28 cellular contexts compared by ENCODE assay signal in the genomic region with DNA sequence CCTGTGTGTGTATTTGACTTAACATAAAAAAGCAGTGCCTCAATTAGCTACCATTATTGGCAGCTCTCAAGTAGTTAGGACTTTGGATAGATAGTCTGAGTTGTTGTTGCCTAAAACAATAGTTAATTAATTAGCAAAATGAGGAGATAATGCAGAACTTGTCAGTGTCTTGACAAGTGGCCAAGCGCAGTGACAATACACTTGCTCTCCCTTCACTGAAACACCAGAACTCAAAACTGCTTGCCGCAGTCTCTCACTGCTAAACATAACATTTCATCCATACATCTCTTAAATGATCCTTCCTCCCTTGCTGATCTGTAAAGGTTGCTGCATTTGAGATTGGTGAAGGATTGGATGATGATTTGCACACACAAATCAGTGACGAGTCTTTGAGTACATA.
A peak's percentile ranks its signal among the peaks of the same experiment; 100 is the strongest.
DNase-seq lines count a peak whose midpoint lies in the region; ATAC-seq, FAIRE-seq and TF ChIP-seq lines count a peak whose summit lies in the region.
"Had no signal": no experiment of that assay in that cellular context is flagged by ENCODE, and none has a peak within 500 bp of the region (broad histone marks: within the 10 kb centered on the region; RNA-seq: fewer than 3 reads in every experiment).

No MANE protein-coding gene starts in this region.

- peak overlapping the region; percentile 16; the same call in 1 of the 2 replicates for H3K27ac ChIP-seq in PC-9
- H3K27ac ChIP-seq in cingulate gyrus (ENCODE audit: low read depth, low read length), result peak overlapping the region; percentile 65
- H3K27ac ChIP-seq in temporal lobe (ENCODE audit: low read depth, low read length), result peak overlapping the region; percentile 14
- H3K27ac ChIP-seq: A549, GM23248 had no signal

- peaks cover 67% of the 10 kb centered on the region for H3K4me1 ChIP-seq in PC-9 (replicated peaks; ENCODE audit: insufficient read depth)

- TF ChIP-seq CTCF in PC-9 (conservative IDR thresholded peaks at IDR 0.05) (no peak), mesothelial cell of epicardium (IDR thresholded peaks at IDR 0.05; ENCODE audit: unreplicated experiment) (no peak)

- no peaks in the 10 kb centered on the region for H3K9me3 Mint-ChIP-seq in mesothelial cell of epicardium
- no peaks in the 10 kb centered on the region for H3K9me3 Mint-ChIP-seq in activated T-cell treated with anti-CD3 and anti-CD28 coated beads, Interleukin-2, amount 50 U/mL, for 72 hours
- H3K9me3 Mint-ChIP-seq: HFFc6 had no signal

- H3K36me3 ChIP-seq in PC-9 (ENCODE audit: low read depth), result peaks cover 36% of the 10 kb centered on the region

- H3K4me2 ChIP-seq in PC-9, result no peak overlapping the region
- H3K4me2 ChIP-seq: A549 had no signal

- H4K20me1 ChIP-seq in PC-9 (ENCODE audit: insufficient read depth), result peaks cover 6% of the 10 kb centered on the region; the same call in 1 of the 2 replicates

- H3K36me3 Mint-ChIP-seq in mesothelial cell of epicardium, result peaks cover 17% of the 10 kb centered on the region
- peaks cover 14 to 15% of the 10 kb centered on the region in 2 donors for H3K36me3 Mint-ChIP-seq in activated T-cell treated with anti-CD3 and anti-CD28 coated beads, Interleukin-2, amount 50 U/mL, for 72 hours (ENCODE audit: insufficient read depth in 2 of 2)

- no TSS peak for BruUV-seq in PC-9 (replicated peaks; lab: Mats Ljungman, UMichigan)

- CTCF ChIA-PET in PC-9 (lab: Charles Lee), result no interaction called here

- no peak overlapping the region for H3K4me3 ChIP-seq in PC-9
- H3K4me3 ChIP-seq: A549, GM23248 had no signal

- H3K27me3 ChIP-seq in PC-9 (ENCODE audit: insufficient read depth, low read depth), result no peaks in the 10 kb centered on the region

- H3K4me1 Mint-ChIP-seq in mesothelial cell of epicardium, result peaks cover 65% of the 10 kb centered on the region
- H3K4me1 Mint-ChIP-seq in activated T-cell treated with anti-CD3 and anti-CD28 coated beads, Interleukin-2, amount 50 U/mL, for 72 hours (ENCODE audit: low read depth), result peaks cover 38% of the 10 kb centered on the region

- no peak for ATAC-seq in activated T-cell treated with anti-CD3 and anti-CD28 coated beads, Interleukin-2, amount 50 U/mL, for 72 hours (replicated peaks in 1 of 2)
- ATAC-seq: A549, PC-3 had no signal

- POLR2A ChIA-PET in PC-9 (lab: Charles Lee; ENCODE audit: unreplicated experiment), result interaction anchor here (0.5 kb wide), 1 partner anchor 278 kb away, joined by 13 read pairs; no protein-coding TSS in a partner anchor

- no peak overlapping the region for H2AFZ ChIP-seq in PC-9
- H2AFZ ChIP-seq: GM23248 had no signal

- H3F3A ChIP-seq in PC-9 (ENCODE audit: insufficient read depth, low read depth), result peaks cover 65% of the 10 kb centered on the region

- no peak for DNase-seq in PC-9
- no peak for DNase-seq in mesothelial cell of epicardium (ENCODE audit: low spot score in 2 of 2, unreplicated experiment in 2 of 2)
- DNase-seq in GM19239 (ENCODE audit: insufficient read length, low spot score), result no peak
- no peak for DNase-seq in activated T-cell treated with anti-CD3 and anti-CD28 coated beads, Interleukin-2, amount 50 U/mL, for 72 hours
- DNase-seq in urothelium cell line (ENCODE audit: low spot score), result no peak
- DNase-seq: AML-193; CD4-positive, alpha-beta memory T cell; COR-L47; DMS53; GM23248; H7; HFFc6; KBM-7; MV-4-11; NCI-H1105 treated with DMSO at 0.1 percent for 48 hours; NCI-H146; NCI-H2029; NCI-H446 treated with DMSO at 0.1 percent for 48 hours; NCI-H526; NCI-H82; NK-92 treated with Interleukin-12 subunit alpha and Interleukin-12 subunit beta, amount 100 ng/mL, for 24 hours; PC-3; Right ventricle myocardium superior; RPMI8226 had no signal

- intact Hi-C loops in PC-9 (cut with micrococcal nuclease; ENCODE audit: unreplicated experiment), result no loop called here

- no peak for FAIRE-seq in GM19239 (lab: Jason Lieb, UNC)
- no peak for FAIRE-seq in urothelium cell line (lab: Jason Lieb, UNC)
- FAIRE-seq: A549, HTR-8/SVneo had no signal

- H3K27me3 Mint-ChIP-seq in mesothelial cell of epicardium (ENCODE audit: low read depth), result no peaks in the 10 kb centered on the region
- no peaks in the 10 kb centered on the region for H3K27me3 Mint-ChIP-seq in activated T-cell treated with anti-CD3 and anti-CD28 coated beads, Interleukin-2, amount 50 U/mL, for 72 hours (ENCODE audit: low read depth)
- H3K27me3 Mint-ChIP-seq: CD4-positive, alpha-beta memory T cell had no signal

- no peaks in the 10 kb centered on the region for H3K9me2 ChIP-seq in PC-9 (ENCODE audit: insufficient read depth)

- peaks cover 90% of the 10 kb centered on the region for H3K79me2 ChIP-seq in PC-9 (ENCODE audit: low read depth)

- H3K4me3 Mint-ChIP-seq in mesothelial cell of epicardium, result no peak overlapping the region
- H3K4me3 Mint-ChIP-seq in activated T-cell treated with anti-CD3 and anti-CD28 coated beads, Interleukin-2, amount 50 U/mL, for 72 hours, result no peak overlapping the region
- H3K4me3 Mint-ChIP-seq: CD4-positive, alpha-beta memory T cell; HFFc6 had no signal

- H3K27ac Mint-ChIP-seq in mesothelial cell of epicardium, result peak overlapping the region; percentile 11
- no peak overlapping the region for H3K27ac Mint-ChIP-seq in activated T-cell treated with anti-CD3 and anti-CD28 coated beads, Interleukin-2, amount 50 U/mL, for 72 hours
- H3K27ac Mint-ChIP-seq: HFFc6 had no signal

- no peaks in the 10 kb centered on the region for H3K9me3 ChIP-seq in PC-9 (ENCODE audit: insufficient read depth, low read depth)
- H3K9me3 ChIP-seq: A549 had no signal

Comparison
In these comparisons a context has a peak if more than half of its experiments do, and no peak if none do; other contexts are left out.
1. H3K27ac ChIP-seq: peak in every context shown above with its lines; median percentile 65 in cingulate gyrus; 16 in PC-9; 14 in temporal lobe.